30 cellular contexts compared by ENCODE assay signal in the genomic region with DNA sequence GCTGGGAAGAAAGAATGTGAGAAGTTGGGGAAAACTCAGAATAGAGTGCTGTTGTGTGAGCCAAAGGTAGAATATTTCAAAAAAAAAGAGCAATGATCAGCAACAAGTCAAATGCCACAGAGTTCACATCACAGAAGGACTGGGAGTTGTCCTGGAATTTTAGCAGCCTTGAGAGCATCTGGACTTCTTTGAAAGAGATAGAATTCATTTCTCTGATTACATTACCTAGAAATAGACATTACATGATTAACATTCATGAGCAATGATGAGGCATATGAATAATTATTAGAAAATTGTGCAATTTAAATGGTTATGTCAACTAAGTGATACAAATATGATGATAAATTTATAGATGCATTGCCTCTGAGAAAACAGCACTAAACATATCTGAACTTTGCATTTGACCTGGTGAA.
DNase-seq lines count a peak whose midpoint lies in the region; ATAC-seq, FAIRE-seq and TF ChIP-seq lines count a peak whose summit lies in the region.
"Had no signal": no experiment of that assay in that cellular context is flagged by ENCODE, and none has a peak within 500 bp of the region (broad histone marks: within the 10 kb centered on the region; RNA-seq: fewer than 3 reads in every experiment).

No MANE protein-coding gene starts in this region.

- H3K27ac ChIP-seq in foreskin keratinocyte (no peak overlapping the region), right atrium auricular region (no peak overlapping the region)
- H3K27ac ChIP-seq: hepatocyte, Peyer's patch, right lobe of liver, thoracic aorta, vagina had no signal

- H3K4me1 Mint-ChIP-seq in stimulated activated memory B cell treated with anti-CD40 and anti-IgM and Interleukin-4, amounts not matched to agents 10 μg/mL and 1 μg/mL and 100 μg/mL, for 72 hours, result no peaks in the 10 kb centered on the region
- H3K4me1 Mint-ChIP-seq: central memory CD8-positive, alpha-beta T cell; neural crest cell; stimulated activated naive CD8-positive, alpha-beta T cell treated with anti-CD3 and anti-CD28 coated beads, Interleukin-15, amount 100 ng/mL, for 72 hours had no signal

- H3K9me3 ChIP-seq in right atrium auricular region, result no peaks in the 10 kb centered on the region
- H3K9me3 ChIP-seq: Peyer's patch, right lobe of liver, thoracic aorta, vagina had no signal

- no peak for TF ChIP-seq CTCF in bronchial epithelial cell (IDR thresholded peaks at IDR 0.05; ENCODE audit: insufficient read depth, low read length, severe bottlenecking)
- no peak for TF ChIP-seq CTCF in foreskin keratinocyte (conservative IDR thresholded peaks at IDR 0.05)
- TF ChIP-seq CTCF in right atrium auricular region (IDR thresholded peaks at IDR 0.05), result no peak

- no peak for FAIRE-seq in bronchial epithelial cell (lab: Jason Lieb, UNC)
- FAIRE-seq: HepG2 had no signal

- DNase-seq in ELR (ENCODE audit: low read depth) (peak; percentile 33), bronchial epithelial cell (ENCODE audit: low read depth) (peak; percentile 66), foreskin keratinocyte (peak; percentile 36 to 51), right atrium auricular region (ENCODE audit: low spot score) (no peak), NCI-H526 (lab: John Stamatoyannopoulos, UW) (no peak), occipital lobe (lab: John Stamatoyannopoulos, UW) (no peak)
- DNase-seq: activated CD4-positive, alpha-beta memory T cell treated with anti-CD3 and anti-CD28 coated beads for 36 hours; activated CD4-positive, alpha-beta T cell treated with anti-CD3 and anti-CD28 coated beads for 1 hour; activated naive CD4-positive, alpha-beta T cell treated with Interleukin-2 at 50 U/mL for 16 hours; dermis blood vessel endothelial cell; GF-D8; Kasumi-1; left colon; mammary epithelial cell; NCI-H1417; NCI-H2081; NCI-H226; Peyer's patch; right lobe of liver; SHP77; stimulated activated CD8-positive, alpha-beta memory T cell treated with anti-CD3 and anti-CD28 coated beads, Interleukin-4, amount 100 ng/mL, for 48 hours; stimulated activated naive CD8-positive, alpha-beta T cell treated with anti-CD3 and anti-CD28 coated beads, Interleukin-15, amount 100 ng/mL, for 72 hours had no signal

- H3K36me3 ChIP-seq in bronchial epithelial cell (ENCODE audit: control insufficient read depth, insufficient read depth, low read length), result no peaks in the 10 kb centered on the region
- H3K36me3 ChIP-seq in right atrium auricular region, result no peaks in the 10 kb centered on the region
- H3K36me3 ChIP-seq: Peyer's patch, right lobe of liver, thoracic aorta, vagina had no signal

- H3K27me3 ChIP-seq in bronchial epithelial cell (ENCODE audit: control insufficient read depth, insufficient read depth, low read length) (no peaks in the 10 kb centered on the region), foreskin keratinocyte (no peaks in the 10 kb centered on the region), right atrium auricular region (no peaks in the 10 kb centered on the region)
- H3K27me3 ChIP-seq: hepatocyte, Peyer's patch, right lobe of liver, vagina had no signal

- no peaks in the 10 kb centered on the region for H3K4me1 ChIP-seq in foreskin keratinocyte
- no peaks in the 10 kb centered on the region for H3K4me1 ChIP-seq in right atrium auricular region
- H3K4me1 ChIP-seq: Peyer's patch, right lobe of liver, vagina had no signal

- no peak for ATAC-seq in foreskin keratinocyte
- ATAC-seq in stimulated activated memory B cell treated with anti-CD40 and anti-IgM and Interleukin-4, amounts not matched to agents 10 μg/mL and 1 μg/mL and 100 μg/mL, for 72 hours, result no peak
- ATAC-seq: HCT116; HepG2; left colon; right lobe of liver; stimulated activated naive CD8-positive, alpha-beta T cell treated with anti-CD3 and anti-CD28 coated beads, Interleukin-15, amount 100 ng/mL, for 72 hours had no signal

- H3K36me3 Mint-ChIP-seq in stimulated activated memory B cell treated with anti-CD40 and anti-IgM and Interleukin-4, amounts not matched to agents 10 μg/mL and 1 μg/mL and 100 μg/mL, for 72 hours, result no peaks in the 10 kb centered on the region
- H3K36me3 Mint-ChIP-seq: activated CD4-positive, alpha-beta memory T cell treated with anti-CD3 and anti-CD28 coated beads for 36 hours had no signal

- no peak overlapping the region for H3K4me3 Mint-ChIP-seq in stimulated activated memory B cell treated with anti-CD40 and anti-IgM and Interleukin-4, amounts not matched to agents 10 μg/mL and 1 μg/mL and 100 μg/mL, for 72 hours
- H3K4me3 Mint-ChIP-seq: activated CD4-positive, alpha-beta memory T cell treated with anti-CD3 and anti-CD28 coated beads for 36 hours; central memory CD8-positive, alpha-beta T cell; neural crest cell; stimulated activated naive CD8-positive, alpha-beta T cell treated with anti-CD3 and anti-CD28 coated beads, Interleukin-15, amount 100 ng/mL, for 72 hours had no signal

- no peak overlapping the region for H3K4me3 ChIP-seq in bronchial epithelial cell (ENCODE audit: low read depth, low read length)
- H3K4me3 ChIP-seq in right atrium auricular region, result no peak overlapping the region
- H3K4me3 ChIP-seq: hepatocyte, Peyer's patch, right lobe of liver, thoracic aorta, vagina had no signal

- H3K27ac Mint-ChIP-seq in stimulated activated memory B cell treated with anti-CD40 and anti-IgM and Interleukin-4, amounts not matched to agents 10 μg/mL and 1 μg/mL and 100 μg/mL, for 72 hours, result no peak overlapping the region
- H3K27ac Mint-ChIP-seq: activated CD4-positive, alpha-beta memory T cell treated with anti-CD3 and anti-CD28 coated beads for 36 hours had no signal

- no peaks in the 10 kb centered on the region for H3K9me3 Mint-ChIP-seq in stimulated activated memory B cell treated with anti-CD40 and anti-IgM and Interleukin-4, amounts not matched to agents 10 μg/mL and 1 μg/mL and 100 μg/mL, for 72 hours
- H3K9me3 Mint-ChIP-seq: activated CD4-positive, alpha-beta memory T cell treated with anti-CD3 and anti-CD28 coated beads for 36 hours; neural crest cell had no signal

- H3K27me3 Mint-ChIP-seq in stimulated activated memory B cell treated with anti-CD40 and anti-IgM and Interleukin-4, amounts not matched to agents 10 μg/mL and 1 μg/mL and 100 μg/mL, for 72 hours, result no peaks in the 10 kb centered on the region
- H3K27me3 Mint-ChIP-seq: activated CD4-positive, alpha-beta memory T cell treated with anti-CD3 and anti-CD28 coated beads for 36 hours; central memory CD8-positive, alpha-beta T cell; stimulated activated naive CD8-positive, alpha-beta T cell treated with anti-CD3 and anti-CD28 coated beads, Interleukin-15, amount 100 ng/mL, for 72 hours had no signal

Comparison
In these comparisons a context has a peak if more than half of its experiments do, and no peak if none do; other contexts are left out.
1. DNase-seq: peak in ELR (single experiment), bronchial epithelial cell (single experiment) and foreskin keratinocyte (2 of 2); none in right atrium auricular region (single experiment), NCI-H526 (0 of 2) and occipital lobe (single experiment).